Comparison of ENCODE assay signal across 8 cellular contexts in the genomic region with DNA sequence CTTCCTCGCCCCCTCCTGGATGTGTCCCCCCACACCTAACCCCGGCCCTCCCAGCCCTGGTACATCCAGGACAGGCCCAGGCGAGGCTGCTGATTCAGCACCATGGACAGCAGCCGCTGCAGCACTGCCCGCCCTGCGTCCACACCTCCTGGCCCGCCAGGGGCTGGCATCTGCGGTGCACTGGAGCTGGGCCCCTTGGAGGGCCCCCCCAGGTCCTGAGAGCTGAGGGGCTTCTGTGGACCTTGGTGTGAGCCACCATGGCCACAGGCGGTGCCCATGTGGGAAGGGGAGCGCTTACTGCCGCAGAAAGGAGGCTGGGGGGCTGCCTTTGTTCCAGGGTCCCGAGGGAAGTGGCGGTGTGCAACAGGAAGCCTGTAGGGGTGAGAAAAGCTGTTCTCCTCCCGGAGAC. TPM values are rescaled to one million over a fixed set of nuclear protein-coding genes. Genes with fewer than 3 reads are reported as not detected.
A peak's percentile ranks its signal among the peaks of the same experiment; 100 is the strongest.
DNase-seq lines count a peak whose midpoint lies in the region; ATAC-seq and TF ChIP-seq lines count a peak whose summit lies in the region.

No MANE protein-coding gene starts in this region.

- no peaks in the 10 kb centered on the region for H3K27me3 Mint-ChIP-seq in activated naive CD8-positive, alpha-beta T cell treated with anti-CD3 and anti-CD28 coated beads for 36 hours
- peaks cover 16 to 17% of the 10 kb centered on the region in 2 donors for H3K27me3 Mint-ChIP-seq in stimulated activated naive B cell treated with anti-CD40 and anti-IgM and Interleukin-4, amounts not matched to agents 10 μg/mL and 1 μg/mL and 100 μg/mL, for 72 hours

- DNase-seq in GM10266 (ENCODE audit: extremely low spot score), result peak; percentile 79
- DNase-seq in RWPE2 (ENCODE audit: low spot score), result no peak
- peak; percentile 56 for DNase-seq in activated naive CD8-positive, alpha-beta T cell treated with anti-CD3 and anti-CD28 coated beads for 36 hours
- peak in 1 of 2 donors; percentile 66 for DNase-seq in left colon
- no peak for DNase-seq in stimulated activated naive B cell treated with anti-CD40 and anti-IgM and Interleukin-4, amounts not matched to agents 10 μg/mL and 1 μg/mL and 100 μg/mL, for 72 hours
- DNase-seq in MV-4-11 (lab: John Stamatoyannopoulos, UW), result no peak

- no peaks in the 10 kb centered on the region for H3K4me1 Mint-ChIP-seq in activated naive CD8-positive, alpha-beta T cell treated with anti-CD3 and anti-CD28 coated beads for 36 hours
- no peaks in the 10 kb centered on the region for H3K4me1 Mint-ChIP-seq in stimulated activated naive B cell treated with anti-CD40 and anti-IgM and Interleukin-4, amounts not matched to agents 10 μg/mL and 1 μg/mL and 100 μg/mL, for 72 hours

- no peaks in the 10 kb centered on the region for H3K9me3 Mint-ChIP-seq in activated naive CD8-positive, alpha-beta T cell treated with anti-CD3 and anti-CD28 coated beads for 36 hours
- no peaks in the 10 kb centered on the region for H3K9me3 Mint-ChIP-seq in stimulated activated naive B cell treated with anti-CD40 and anti-IgM and Interleukin-4, amounts not matched to agents 10 μg/mL and 1 μg/mL and 100 μg/mL, for 72 hours

- H3K27ac ChIP-seq in RWPE2 (ENCODE audit: poor library complexity, severe bottlenecking), result no peak overlapping the region

- no peaks in the 10 kb centered on the region for H3K4me1 ChIP-seq in RWPE2 (ENCODE audit: insufficient read depth, poor library complexity, severe bottlenecking)

- H3K36me3 Mint-ChIP-seq in activated naive CD8-positive, alpha-beta T cell treated with anti-CD3 and anti-CD28 coated beads for 36 hours, result no peaks in the 10 kb centered on the region
- H3K36me3 Mint-ChIP-seq in stimulated activated naive B cell treated with anti-CD40 and anti-IgM and Interleukin-4, amounts not matched to agents 10 μg/mL and 1 μg/mL and 100 μg/mL, for 72 hours, result no peaks in the 10 kb centered on the region

- TF ChIP-seq CTCF in GM10266 (IDR thresholded peaks at IDR 0.05; ENCODE audit: control insufficient read depth, insufficient read depth, low read depth, missing control alignments) (no peak), RWPE2 (IDR thresholded peaks at IDR 0.05; ENCODE audit: poor library complexity, severe bottlenecking) (no peak)

- peak; percentile 76 for ATAC-seq in RWPE2 (ENCODE audit: low read depth)
- peak; percentile 72 for ATAC-seq in left colon
- ATAC-seq in stimulated activated naive B cell treated with anti-CD40 and anti-IgM and Interleukin-4, amounts not matched to agents 10 μg/mL and 1 μg/mL and 100 μg/mL, for 72 hours (replicated peaks), result peak; percentile 70 to 80
- no peak for ATAC-seq in GM19455 (IDR thresholded peaks at IDR 0.05; ENCODE audit: unreplicated experiment)
- no peak for ATAC-seq in GM18498 (IDR thresholded peaks at IDR 0.05; ENCODE audit: unreplicated experiment)

- H3K9me3 ChIP-seq in RWPE2 (ENCODE audit: severe bottlenecking), result no peaks in the 10 kb centered on the region

- H3K4me3 Mint-ChIP-seq in activated naive CD8-positive, alpha-beta T cell treated with anti-CD3 and anti-CD28 coated beads for 36 hours, result no peak overlapping the region
- H3K4me3 Mint-ChIP-seq in stimulated activated naive B cell treated with anti-CD40 and anti-IgM and Interleukin-4, amounts not matched to agents 10 μg/mL and 1 μg/mL and 100 μg/mL, for 72 hours, result no peak overlapping the region

- no peak overlapping the region for H3K4me3 ChIP-seq in RWPE2 (ENCODE audit: severe bottlenecking)

- intact Hi-C loops in left colon (cut with DNase I, micrococcal nuclease), result no loop called here

- peaks cover 3% of the 10 kb centered on the region for H3K27me3 ChIP-seq in RWPE2 (ENCODE audit: insufficient read depth, poor library complexity, severe bottlenecking)

- no peaks in the 10 kb centered on the region for H3K36me3 ChIP-seq in RWPE2 (ENCODE audit: low read depth)

- H3K27ac Mint-ChIP-seq in activated naive CD8-positive, alpha-beta T cell treated with anti-CD3 and anti-CD28 coated beads for 36 hours, result no peak overlapping the region
- H3K27ac Mint-ChIP-seq in stimulated activated naive B cell treated with anti-CD40 and anti-IgM and Interleukin-4, amounts not matched to agents 10 μg/mL and 1 μg/mL and 100 μg/mL, for 72 hours, result no peak overlapping the region

RNA-seq across cellular contexts. Expression of a gene that starts 35.9 kb away (rescaled TPM):
- total RNA-seq in activated naive CD8-positive, alpha-beta T cell treated with anti-CD3 and anti-CD28 coated beads for 36 hours, result under 1 TPM; 0.32 to 0.35 TPM
- total RNA-seq in left colon, result 10 to 100 TPM in 1 of 2 donors, 1 to 10 TPM in 1; 3.8 to 15.6 TPM

RNA-seq across cellular contexts. Expression of a gene that starts 36.3 kb away (rescaled TPM):
- not detected for total RNA-seq in activated naive CD8-positive, alpha-beta T cell treated with anti-CD3 and anti-CD28 coated beads for 36 hours
- 100 to 1,000 TPM in 1 of 2 donors, 10 to 100 TPM in 1; 60.7 to 124 TPM for total RNA-seq in left colon

RNA-seq across cellular contexts. Expression of a gene that starts 41.2 kb away (rescaled TPM):
- total RNA-seq in activated naive CD8-positive, alpha-beta T cell treated with anti-CD3 and anti-CD28 coated beads for 36 hours, result not detected
- total RNA-seq in left colon, result 10 to 100 TPM in 1 of 2 donors, 1 to 10 TPM in 1; 6.4 to 18.6 TPM

RNA-seq across cellular contexts. Expression of a gene that starts 51.7 kb away (rescaled TPM):
- total RNA-seq in activated naive CD8-positive, alpha-beta T cell treated with anti-CD3 and anti-CD28 coated beads for 36 hours, result not detected
- total RNA-seq in left colon, result 10 to 100 TPM in 1 of 2 donors, 1 to 10 TPM in 1; 5.7 to 49.9 TPM

Comparison
In these comparisons a context has a peak if more than half of its experiments do, and no peak if none do; other contexts are left out.
1. DNase-seq: peak in GM10266 (single experiment) and activated naive CD8-positive, alpha-beta T cell treated with anti-CD3 and anti-CD28 coated beads for 36 hours (single experiment); none in RWPE2 (single experiment), stimulated activated naive B cell treated with anti-CD40 and anti-IgM and Interleukin-4, amounts not matched to agents 10 μg/mL and 1 μg/mL and 100 μg/mL, for 72 hours (single experiment) and MV-4-11 (single experiment).
2. ATAC-seq: peak in RWPE2 (single experiment), left colon (single experiment) and stimulated activated naive B cell treated with anti-CD40 and anti-IgM and Interleukin-4, amounts not matched to agents 10 μg/mL and 1 μg/mL and 100 μg/mL, for 72 hours (2 of 2); none in GM19455 (single experiment) and GM18498 (single experiment).
3. RNA of a gene that starts 36.3 kb away (total RNA-seq): 60.7 to 124 TPM in left colon; not detected in activated naive CD8-positive, alpha-beta T cell treated with anti-CD3 and anti-CD28 coated beads for 36 hours; every median in the first group is over 10 times any median in the second.
4. RNA of a gene that starts 41.2 kb away (total RNA-seq): 6.4 to 18.6 TPM in left colon; not detected in activated naive CD8-positive, alpha-beta T cell treated with anti-CD3 and anti-CD28 coated beads for 36 hours; every median in the first group is over 4 times any median in the second.